ENCODE assay signal across 17 cellular contexts in the genomic region with DNA sequence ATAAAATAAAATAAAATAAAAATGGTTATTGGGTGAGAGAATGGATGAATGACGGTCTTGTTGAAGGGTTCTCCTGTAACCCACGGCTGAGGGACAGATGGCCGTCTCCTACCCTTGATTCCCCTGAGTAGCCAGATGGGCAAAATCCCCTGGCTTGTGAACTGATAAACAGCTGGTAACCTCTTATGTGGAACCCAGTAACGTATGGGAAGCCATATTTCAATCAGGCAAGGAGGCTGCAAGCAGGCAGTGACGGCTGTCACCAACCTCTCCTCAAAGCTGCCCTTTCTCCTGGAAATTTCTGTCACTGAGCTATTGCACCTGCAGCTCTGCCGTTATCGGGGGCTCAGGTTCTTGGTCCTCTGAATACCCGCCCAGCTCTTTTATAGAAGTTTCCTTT.
DNase-seq lines count a peak whose midpoint lies in the region; TF ChIP-seq lines count a peak whose summit lies in the region.
"Had no signal": no experiment of that assay in that cellular context is flagged by ENCODE, and none has a peak within 500 bp of the region (broad histone marks: within the 10 kb centered on the region; RNA-seq: fewer than 3 reads in every experiment).

No MANE protein-coding gene starts in this region.

- no peak overlapping the region for H3K9ac ChIP-seq in colonic mucosa (ENCODE audit: low read depth in 2 of 2, low read length in 2 of 2)
- H3K9ac ChIP-seq: BLaER1 had no signal

- no peak for TF ChIP-seq CTCF in nephron (IDR thresholded peaks at IDR 0.05; ENCODE audit: unreplicated experiment in 3 of 3)
- TF ChIP-seq CTCF in colonic mucosa (IDR thresholded peaks at IDR 0.05) = no peak

- no peak overlapping the region for H3K4me3 Mint-ChIP-seq in nephron
- H3K4me3 Mint-ChIP-seq: CD8-positive, alpha-beta memory T cell; HFFc6 had no signal

- H3K27ac ChIP-seq in colonic mucosa = no peak overlapping the region
- H3K27ac ChIP-seq: BLaER1 had no signal

- H3K27ac Mint-ChIP-seq in nephron = peak overlapping the region; percentile 64 to 79 (median 78)
- H3K27ac Mint-ChIP-seq: CD8-positive, alpha-beta memory T cell; HFFc6 had no signal

- intact Hi-C loops in colonic mucosa (cut with DNase I) = no loop called here

- no peaks in the 10 kb centered on the region for H3K9me3 Mint-ChIP-seq in nephron
- H3K9me3 Mint-ChIP-seq: HFFc6 had no signal

- peak; percentile 97 for DNase-seq in DMS 273 (lab: John Stamatoyannopoulos, UW; ENCODE audit: unreplicated experiment)
- peak; percentile 94 for DNase-seq in NCI-H2171 (lab: John Stamatoyannopoulos, UW)
- DNase-seq in NCI-H82 (lab: John Stamatoyannopoulos, UW) = peak; percentile 96
- no peak for DNase-seq in colonic mucosa
- no peak for DNase-seq in putamen (ENCODE audit: low spot score)
- DNase-seq in KBM-7 = no peak
- DNase-seq: 8988T; AML-193; Caco-2; CD8-positive, alpha-beta memory T cell; DMS79 treated with DMSO at 0.1 percent for 48 hours; EL; HCEC 1CT; HFFc6; IMR-90 had no signal

- H3K4me3 ChIP-seq in colonic mucosa = no peak overlapping the region
- H3K4me3 ChIP-seq: BLaER1 had no signal

- H3K36me3 ChIP-seq in colonic mucosa = no peaks in the 10 kb centered on the region
- H3K36me3 ChIP-seq: BLaER1 had no signal

- no peaks in the 10 kb centered on the region for H3K9me3 ChIP-seq in colonic mucosa
- H3K9me3 ChIP-seq: BLaER1, Caco-2 had no signal

- H3K4me1 ChIP-seq in colonic mucosa = no peaks in the 10 kb centered on the region
- H3K4me1 ChIP-seq: Caco-2 had no signal

- H3K4me1 Mint-ChIP-seq in nephron = peaks cover 30% of the 10 kb centered on the region
- H3K4me1 Mint-ChIP-seq: CD8-positive, alpha-beta memory T cell had no signal

- H3K27me3 ChIP-seq in colonic mucosa = no peaks in the 10 kb centered on the region
- H3K27me3 ChIP-seq: BLaER1 had no signal

- H3K36me3 Mint-ChIP-seq in nephron (ENCODE audit: low read depth) = no peaks in the 10 kb centered on the region
- H3K36me3 Mint-ChIP-seq: CD8-positive, alpha-beta memory T cell had no signal

- in situ Hi-C loops in KBM-7 (cut with MboI; ENCODE audit: low pct_unique_long_range_greater_than_20kb, low sequenced_read_pairs) = no loop called here

- peaks cover 4% of the 10 kb centered on the region for H3K27me3 Mint-ChIP-seq in nephron (ENCODE audit: low read depth)

Comparison
In these comparisons a context has a peak if more than half of its experiments do, and no peak if none do; other contexts are left out.
1. DNase-seq: peak in DMS 273 (single experiment), NCI-H2171 (single experiment) and NCI-H82 (single experiment); none in colonic mucosa (single experiment), putamen (single experiment) and KBM-7 (single experiment).